Comparison of ENCODE assay signal across 9 cellular contexts in the genomic region with DNA sequence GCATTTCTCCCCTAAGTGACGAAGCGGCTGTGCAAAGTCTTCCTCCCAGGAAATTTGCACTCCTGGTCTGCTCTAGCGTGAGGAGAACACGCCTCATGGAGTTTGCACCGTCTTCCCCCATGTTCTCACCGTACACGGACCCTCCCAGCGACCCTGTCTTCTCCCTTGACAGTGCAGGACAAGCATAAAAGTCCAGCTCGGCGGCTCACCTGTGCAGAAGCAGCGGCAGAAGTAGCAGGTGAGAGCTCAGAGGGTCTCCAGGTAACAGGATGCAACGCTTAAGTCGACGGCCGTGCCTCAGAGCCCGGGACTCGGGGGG. TPM values are rescaled to one million over a fixed set of nuclear protein-coding genes. Genes with fewer than 3 reads are reported as not detected.
DNase-seq lines count a peak whose midpoint lies in the region; ATAC-seq and TF ChIP-seq lines count a peak whose summit lies in the region.
"Had no signal": no experiment of that assay in that cellular context is flagged by ENCODE, and none has a peak within 500 bp of the region (broad histone marks: within the 10 kb centered on the region; RNA-seq: fewer than 3 reads in every experiment).

No MANE protein-coding gene starts in this region.

- H3K9me3 Mint-ChIP-seq in activated naive CD4-positive, alpha-beta T cell treated with anti-CD3 and anti-CD28 coated beads, Interleukin-2, amount 10 ng/mL, durations not matched to agents 7 days and 5 days, result no peaks in the 10 kb centered on the region
- no peaks in the 10 kb centered on the region for H3K9me3 Mint-ChIP-seq in IgD-negative memory B cell
- peaks cover 1% of the 10 kb centered on the region for H3K9me3 Mint-ChIP-seq in glutamatergic neuron (ENCODE audit: unreplicated experiment)
- H3K9me3 Mint-ChIP-seq in H9, result no peaks in the 10 kb centered on the region

- no peaks in the 10 kb centered on the region for H3K36me3 ChIP-seq in upper lobe of right lung

- peaks cover 26% of the 10 kb centered on the region for H3K4me1 Mint-ChIP-seq in activated naive CD4-positive, alpha-beta T cell treated with anti-CD3 and anti-CD28 coated beads, Interleukin-2, amount 10 ng/mL, durations not matched to agents 7 days and 5 days
- H3K4me1 Mint-ChIP-seq in IgD-negative memory B cell (peaks cover 8 to 14% (median 10%) of the 10 kb centered on the region in 3 donors), glutamatergic neuron (ENCODE audit: low read depth, unreplicated experiment) (no peaks in the 10 kb centered on the region), H9 (0 out of 4 replicates have a peak, but pooled peaks cover 0 to 3% of the 10 kb centered on the region in 2 experiments)

- no peaks in the 10 kb centered on the region for H3K27me3 Mint-ChIP-seq in activated naive CD4-positive, alpha-beta T cell treated with anti-CD3 and anti-CD28 coated beads, Interleukin-2, amount 10 ng/mL, durations not matched to agents 7 days and 5 days
- no peaks in the 10 kb centered on the region for H3K27me3 Mint-ChIP-seq in IgD-negative memory B cell
- peaks cover 2% of the 10 kb centered on the region for H3K27me3 Mint-ChIP-seq in glutamatergic neuron (ENCODE audit: unreplicated experiment)
- H3K27me3 Mint-ChIP-seq in H9 (ENCODE audit: low read depth), result no peaks in the 10 kb centered on the region

- peaks cover 25% of the 10 kb centered on the region for H3K36me3 Mint-ChIP-seq in activated naive CD4-positive, alpha-beta T cell treated with anti-CD3 and anti-CD28 coated beads, Interleukin-2, amount 10 ng/mL, durations not matched to agents 7 days and 5 days
- H3K36me3 Mint-ChIP-seq in IgD-negative memory B cell (no peaks in the 10 kb centered on the region), glutamatergic neuron (ENCODE audit: unreplicated experiment) (no peaks in the 10 kb centered on the region), H9 (ENCODE audit: insufficient read depth in 1 of 3, low read depth in 3 of 3) (no peaks in the 10 kb centered on the region)

- no peak overlapping the region for H2AFZ ChIP-seq in H9 (ENCODE audit: low read length)

- H3K56ac ChIP-seq in H9 (ENCODE audit: insufficient read length, low read depth, low read length), result no peak overlapping the region

- no peak for DNase-seq in activated naive CD4-positive, alpha-beta T cell treated with anti-CD3 and anti-CD28 coated beads, Interleukin-2, amount 10 ng/mL, durations not matched to agents 7 days and 5 days
- no peak for DNase-seq in activated naive CD4-positive, alpha-beta T cell (lab: John Stamatoyannopoulos, UW)
- DNase-seq in left cardiac atrium, result no peak
- peak; percentile 65 for DNase-seq in upper lobe of right lung
- no peak for DNase-seq in glutamatergic neuron
- no peak for DNase-seq in NCI-H524 treated with DMSO at 0.1 percent for 48 hours (lab: John Stamatoyannopoulos, UW)
- no peak for DNase-seq in H9

- no CpG with 5 or more reads among the region's 17 CpGs for WGBS in H9 (ENCODE audit: extremely low coverage, insufficient read length, low lambda C conversion rate)

- H4K91ac ChIP-seq in H9 (ENCODE audit: insufficient read length, low read depth, low read length), result no peak overlapping the region

- H3K4me3 Mint-ChIP-seq in activated naive CD4-positive, alpha-beta T cell treated with anti-CD3 and anti-CD28 coated beads, Interleukin-2, amount 10 ng/mL, durations not matched to agents 7 days and 5 days, result peak overlapping the region; percentile 94
- H3K4me3 Mint-ChIP-seq in IgD-negative memory B cell (peak overlapping the region; percentile 94 to 98 (median 98)), glutamatergic neuron (ENCODE audit: unreplicated experiment) (no peak overlapping the region), H9 (no peak overlapping the region)

- H3K27me3 ChIP-seq in upper lobe of right lung (no peaks in the 10 kb centered on the region), H9 (ENCODE audit: insufficient read depth, low read length) (no peaks in the 10 kb centered on the region)

- no peaks in the 10 kb centered on the region for H3K79me1 ChIP-seq in H9 (ENCODE audit: insufficient read depth, low read depth, low read length, poor library complexity, severe bottlenecking)

- no peak overlapping the region for H3K4me2 ChIP-seq in H9 (ENCODE audit: insufficient read depth, insufficient read length, low read length)

- no peak overlapping the region for H2BK120ac ChIP-seq in H9 (ENCODE audit: low read depth, low read length, poor library complexity, severe bottlenecking)

- H3K79me2 ChIP-seq in H9 (ENCODE audit: insufficient read depth, low read length), result no peaks in the 10 kb centered on the region

- H2BK20ac ChIP-seq in H9 (ENCODE audit: low read depth, low read length, poor library complexity, severe bottlenecking), result no peak overlapping the region

- H3K18ac ChIP-seq in H9 (ENCODE audit: insufficient read length, low read depth, low read length), result no peak overlapping the region

- H2BK5ac ChIP-seq in H9 (ENCODE audit: insufficient read length, low read length), result no peak overlapping the region

- H3K14ac ChIP-seq in H9 (ENCODE audit: insufficient read depth, low read length), result no peak overlapping the region

- ATAC-seq in left cardiac atrium (peak; percentile 20 to 24), upper lobe of right lung (peak; percentile 14)

- H4K5ac ChIP-seq in H9 (ENCODE audit: insufficient read length, low read depth, low read length), result no peak overlapping the region

- no peak overlapping the region for H4K8ac ChIP-seq in H9 (replicated peaks; ENCODE audit: insufficient read length, low read depth, low read length)

- H3T11ph ChIP-seq in H9 (ENCODE audit: low read length), result no peak overlapping the region

- H3K4me3 ChIP-seq in upper lobe of right lung, result peak overlapping the region; percentile 47

- CTCF ChIA-PET in activated naive CD4-positive, alpha-beta T cell treated with anti-CD3 and anti-CD28 coated beads, Interleukin-2, amount 10 ng/mL, durations not matched to agents 7 days and 5 days (lab: Charles Lee), result no interaction called here

- H3K9me3 ChIP-seq in upper lobe of right lung (no peaks in the 10 kb centered on the region), H9 (ENCODE audit: control insufficient read depth, low read depth, low read length) (no peaks in the 10 kb centered on the region)

- no peak overlapping the region for H3K9ac ChIP-seq in H9 (ENCODE audit: extremely low read depth, insufficient read length, low read length)

- peak overlapping the region; percentile 100 for H3K27ac Mint-ChIP-seq in activated naive CD4-positive, alpha-beta T cell treated with anti-CD3 and anti-CD28 coated beads, Interleukin-2, amount 10 ng/mL, durations not matched to agents 7 days and 5 days
- peak overlapping the region; percentile 95 to 100 (median 99) for H3K27ac Mint-ChIP-seq in IgD-negative memory B cell
- no peak overlapping the region for H3K27ac Mint-ChIP-seq in glutamatergic neuron (ENCODE audit: unreplicated experiment)
- no peak overlapping the region for H3K27ac Mint-ChIP-seq in H9

- intact Hi-C loops in left cardiac atrium (cut with DNase I) (no loop called here), upper lobe of right lung (cut with DNase I) (no loop called here)

- peak overlapping the region; percentile 72 for H3K27ac ChIP-seq in upper lobe of right lung
- no peak overlapping the region for H3K27ac ChIP-seq in H9 (ENCODE audit: insufficient read length, low read depth, low read length)

- no peaks in the 10 kb centered on the region for H3K23me2 ChIP-seq in H9 (ENCODE audit: insufficient read length, low read depth, low read length, poor library complexity, severe bottlenecking)

- no peaks in the 10 kb centered on the region for H4K20me1 ChIP-seq in H9 (ENCODE audit: control insufficient read depth, insufficient read depth, insufficient read length)

- H2BK15ac ChIP-seq in H9 (ENCODE audit: low read depth, low read length), result no peak overlapping the region

- no peak overlapping the region for H3K4ac ChIP-seq in H9 (ENCODE audit: low read depth, low read length)

- H2AK5ac ChIP-seq in H9 (ENCODE audit: insufficient read length, low read length), result no peak overlapping the region

- no peak for TF ChIP-seq CTCF in upper lobe of right lung (IDR thresholded peaks at IDR 0.05)
- no peak for TF ChIP-seq CTCF in glutamatergic neuron (IDR thresholded peaks at IDR 0.05; ENCODE audit: partially characterized antibody, unreplicated experiment)
- no peak for TF ChIP-seq CTCF in H9 (conservative IDR thresholded peaks at IDR 0.05)

- no peak overlapping the region for H3K23ac ChIP-seq in H9 (ENCODE audit: insufficient read length, low read depth, low read length)

- H3K4me1 ChIP-seq in upper lobe of right lung (no peaks in the 10 kb centered on the region), H9 (ENCODE audit: insufficient read depth, low read length) (no peaks in the 10 kb centered on the region)

- no peak overlapping the region for H2BK12ac ChIP-seq in H9 (ENCODE audit: insufficient read length, low read depth, low read length)

RNA-seq across cellular contexts. Expression of a gene that starts 0.3 kb away (rescaled TPM):
- 206 TPM for polyA plus RNA-seq in IgD-negative memory B cell
- total RNA-seq in left cardiac atrium (1 to 10 TPM; 1.8 to 3.0 TPM), upper lobe of right lung (3.1 TPM), glutamatergic neuron (ENCODE audit: unreplicated experiment) (2.3 TPM), H9 (2021) (not detected in 2 replicates)
- total RNA-seq: SK-MEL-5 had no signal

RNA-seq across cellular contexts. Expression of a gene that starts 54.7 kb away (rescaled TPM):
- polyA plus RNA-seq in IgD-negative memory B cell, result 58.8 TPM
- total RNA-seq in left cardiac atrium (10 to 100 TPM; 16.1 to 22.3 TPM), upper lobe of right lung (46.3 TPM), glutamatergic neuron (ENCODE audit: unreplicated experiment) (30.8 TPM), H9 (2021) (39.7 and 42.1 TPM in 2 replicates)

Comparison
In these comparisons a context has a peak if more than half of its experiments do, and no peak if none do; other contexts are left out.
1. H3K27ac Mint-ChIP-seq: peak in activated naive CD4-positive, alpha-beta T cell treated with anti-CD3 and anti-CD28 coated beads, Interleukin-2, amount 10 ng/mL, durations not matched to agents 7 days and 5 days (single experiment) and IgD-negative memory B cell (3 of 3); none in glutamatergic neuron (single experiment) and H9 (0 of 3).
2. H3K4me3 Mint-ChIP-seq: peak in activated naive CD4-positive, alpha-beta T cell treated with anti-CD3 and anti-CD28 coated beads, Interleukin-2, amount 10 ng/mL, durations not matched to agents 7 days and 5 days (single experiment) and IgD-negative memory B cell (4 of 4); none in glutamatergic neuron (single experiment) and H9 (0 of 2).